ENCODE assay signal across 8 cellular contexts in genomic region chr11:126194121-126194543, GRCh38. TPM values are rescaled to one million over a fixed set of nuclear protein-coding genes. Genes with fewer than 3 reads are reported as not detected.
DNase-seq lines count a peak whose midpoint lies in the region; ATAC-seq and TF ChIP-seq lines count a peak whose summit lies in the region.

No MANE protein-coding gene starts in this region.

- peak; percentile 63 for DNase-seq in activated naive CD4-positive, alpha-beta T cell treated with anti-CD3 and anti-CD28 coated beads for 36 hours
- no peak for DNase-seq in activated naive CD4-positive, alpha-beta T cell treated with anti-CD3 and anti-CD28 coated beads, Interleukin-2, amount 50 U/mL, for 16 hours
- DNase-seq in NCI-H1694 (lab: John Stamatoyannopoulos, UW) (peak; percentile 16), fibroblast of mammary gland (ENCODE audit: low read depth) (peak; percentile 58), non-pigmented ciliary epithelial cell (ENCODE audit: low read depth) (peak; percentile 18)
- no peak for DNase-seq in activated T-helper 2 cell treated with anti-CD3 and anti-CD28 coated beads, Interferon-gamma antibody, Interleukin-2, Interleukin-4, amounts not matched to agents 10 μg/mL and 5 μg/mL and 100 μg/mL, durations not matched to agents 14 hours and 24 hours and 36 hours (ENCODE audit: low spot score)

- H3K9me3 Mint-ChIP-seq in activated naive CD4-positive, alpha-beta T cell treated with anti-CD3 and anti-CD28 coated beads for 36 hours, result peaks cover 3% of the 10 kb centered on the region
- H3K9me3 Mint-ChIP-seq in activated T-helper 2 cell treated with anti-CD3 and anti-CD28 coated beads, Interferon-gamma antibody, Interleukin-2, Interleukin-4, amounts not matched to agents 10 μg/mL and 5 μg/mL and 100 μg/mL, durations not matched to agents 14 hours and 24 hours and 36 hours, result no peaks in the 10 kb centered on the region

- H3K4me3 ChIP-seq in WI38 (ENCODE audit: low read depth, low read length), result no peak overlapping the region
- H3K4me3 ChIP-seq in fibroblast of mammary gland (ENCODE audit: control insufficient read depth, low read depth, low read length), result no peak overlapping the region

- no peak overlapping the region for H3K27ac Mint-ChIP-seq in activated naive CD4-positive, alpha-beta T cell treated with anti-CD3 and anti-CD28 coated beads for 36 hours
- no peak overlapping the region for H3K27ac Mint-ChIP-seq in activated T-helper 2 cell treated with anti-CD3 and anti-CD28 coated beads, Interferon-gamma antibody, Interleukin-2, Interleukin-4, amounts not matched to agents 10 μg/mL and 5 μg/mL and 100 μg/mL, durations not matched to agents 14 hours and 24 hours and 36 hours

- no peak for ATAC-seq in HG03571 (IDR thresholded peaks at IDR 0.05; ENCODE audit: unreplicated experiment)

- CTCF ChIA-PET in activated naive CD4-positive, alpha-beta T cell treated with anti-CD3 and anti-CD28 coated beads for 36 hours (lab: Charles Lee), result interaction anchor here (0.6 to 1.9 kb wide), 19 partner anchors 10 to 864 kb away, joined by 3 to 24 read pairs (median 4); partner anchors contain the start of genes FAM118B and RPUSD4

- peaks cover 39% of the 10 kb centered on the region for H3K36me3 Mint-ChIP-seq in activated naive CD4-positive, alpha-beta T cell treated with anti-CD3 and anti-CD28 coated beads for 36 hours (ENCODE audit: low read depth)
- H3K36me3 Mint-ChIP-seq in activated T-helper 2 cell treated with anti-CD3 and anti-CD28 coated beads, Interferon-gamma antibody, Interleukin-2, Interleukin-4, amounts not matched to agents 10 μg/mL and 5 μg/mL and 100 μg/mL, durations not matched to agents 14 hours and 24 hours and 36 hours (ENCODE audit: low read depth), result peaks cover 32% of the 10 kb centered on the region

- TF ChIP-seq CTCF in WI38 (IDR thresholded peaks at IDR 0.05; ENCODE audit: low read depth, low read length) (peak; percentile 36), fibroblast of mammary gland (conservative IDR thresholded peaks at IDR 0.05; ENCODE audit: control insufficient read depth, insufficient read depth, low read depth, low read length) (peak; percentile 70)

- H3K4me3 Mint-ChIP-seq in activated naive CD4-positive, alpha-beta T cell treated with anti-CD3 and anti-CD28 coated beads for 36 hours, result no peak overlapping the region
- no peak overlapping the region for H3K4me3 Mint-ChIP-seq in activated T-helper 2 cell treated with anti-CD3 and anti-CD28 coated beads, Interferon-gamma antibody, Interleukin-2, Interleukin-4, amounts not matched to agents 10 μg/mL and 5 μg/mL and 100 μg/mL, durations not matched to agents 14 hours and 24 hours and 36 hours (ENCODE audit: low read depth)

- intact Hi-C loops in activated naive CD4-positive, alpha-beta T cell treated with anti-CD3 and anti-CD28 coated beads for 36 hours (cut with micrococcal nuclease), result loop anchor here (1.0 to 5.0 kb wide), 3 partner anchors 72 to 271 kb away; no protein-coding TSS in a partner anchor
- intact Hi-C loops in activated T-helper 2 cell treated with anti-CD3 and anti-CD28 coated beads, Interferon-gamma antibody, Interleukin-2, Interleukin-4, amounts not matched to agents 10 μg/mL and 5 μg/mL and 100 μg/mL, durations not matched to agents 14 hours and 24 hours and 36 hours (cut with micrococcal nuclease), result loop anchor here (1.0 kb wide), 2 partner anchors 252 to 271 kb away; no protein-coding TSS in a partner anchor

- no peaks in the 10 kb centered on the region for H3K27me3 Mint-ChIP-seq in activated naive CD4-positive, alpha-beta T cell treated with anti-CD3 and anti-CD28 coated beads for 36 hours (ENCODE audit: low read depth)
- H3K27me3 Mint-ChIP-seq in activated T-helper 2 cell treated with anti-CD3 and anti-CD28 coated beads, Interferon-gamma antibody, Interleukin-2, Interleukin-4, amounts not matched to agents 10 μg/mL and 5 μg/mL and 100 μg/mL, durations not matched to agents 14 hours and 24 hours and 36 hours (ENCODE audit: low read depth), result no peaks in the 10 kb centered on the region

- H3K4me1 Mint-ChIP-seq in activated naive CD4-positive, alpha-beta T cell treated with anti-CD3 and anti-CD28 coated beads for 36 hours (ENCODE audit: low read depth), result no peaks in the 10 kb centered on the region
- no peaks in the 10 kb centered on the region for H3K4me1 Mint-ChIP-seq in activated T-helper 2 cell treated with anti-CD3 and anti-CD28 coated beads, Interferon-gamma antibody, Interleukin-2, Interleukin-4, amounts not matched to agents 10 μg/mL and 5 μg/mL and 100 μg/mL, durations not matched to agents 14 hours and 24 hours and 36 hours (ENCODE audit: low read depth)

RNA-seq across cellular contexts. Expression of gene RPUSD4, which starts 17.3 kb away (rescaled TPM):
- total RNA-seq in activated naive CD4-positive, alpha-beta T cell treated with anti-CD3 and anti-CD28 coated beads for 36 hours, result 10 to 100 TPM; 33.0 to 34.7 TPM
- 43.9 and 44.6 TPM in 2 replicates for total RNA-seq in activated T-helper 2 cell treated with anti-CD3 and anti-CD28 coated beads, Interferon-gamma antibody, Interleukin-2, Interleukin-4, amounts not matched to agents 10 μg/mL and 5 μg/mL and 100 μg/mL, durations not matched to agents 14 hours and 24 hours and 36 hours

RNA-seq across cellular contexts. Expression of gene FAM118B, which starts 17.4 kb away (rescaled TPM):
- 1 to 10 TPM; 5.6 to 6.3 TPM for total RNA-seq in activated naive CD4-positive, alpha-beta T cell treated with anti-CD3 and anti-CD28 coated beads for 36 hours
- total RNA-seq in activated T-helper 2 cell treated with anti-CD3 and anti-CD28 coated beads, Interferon-gamma antibody, Interleukin-2, Interleukin-4, amounts not matched to agents 10 μg/mL and 5 μg/mL and 100 μg/mL, durations not matched to agents 14 hours and 24 hours and 36 hours, result 11.6 and 11.7 TPM in 2 replicates

Comparison
In these comparisons a context has a peak if more than half of its experiments do, and no peak if none do; other contexts are left out.
1. DNase-seq: peak in activated naive CD4-positive, alpha-beta T cell treated with anti-CD3 and anti-CD28 coated beads for 36 hours (single experiment), NCI-H1694 (single experiment), fibroblast of mammary gland (single experiment) and non-pigmented ciliary epithelial cell (single experiment); none in activated naive CD4-positive, alpha-beta T cell treated with anti-CD3 and anti-CD28 coated beads, Interleukin-2, amount 50 U/mL, for 16 hours (single experiment) and activated T-helper 2 cell treated with anti-CD3 and anti-CD28 coated beads, Interferon-gamma antibody, Interleukin-2, Interleukin-4, amounts not matched to agents 10 μg/mL and 5 μg/mL and 100 μg/mL, durations not matched to agents 14 hours and 24 hours and 36 hours (single experiment).